13 cellular contexts compared by ENCODE assay signal in the genomic region with DNA sequence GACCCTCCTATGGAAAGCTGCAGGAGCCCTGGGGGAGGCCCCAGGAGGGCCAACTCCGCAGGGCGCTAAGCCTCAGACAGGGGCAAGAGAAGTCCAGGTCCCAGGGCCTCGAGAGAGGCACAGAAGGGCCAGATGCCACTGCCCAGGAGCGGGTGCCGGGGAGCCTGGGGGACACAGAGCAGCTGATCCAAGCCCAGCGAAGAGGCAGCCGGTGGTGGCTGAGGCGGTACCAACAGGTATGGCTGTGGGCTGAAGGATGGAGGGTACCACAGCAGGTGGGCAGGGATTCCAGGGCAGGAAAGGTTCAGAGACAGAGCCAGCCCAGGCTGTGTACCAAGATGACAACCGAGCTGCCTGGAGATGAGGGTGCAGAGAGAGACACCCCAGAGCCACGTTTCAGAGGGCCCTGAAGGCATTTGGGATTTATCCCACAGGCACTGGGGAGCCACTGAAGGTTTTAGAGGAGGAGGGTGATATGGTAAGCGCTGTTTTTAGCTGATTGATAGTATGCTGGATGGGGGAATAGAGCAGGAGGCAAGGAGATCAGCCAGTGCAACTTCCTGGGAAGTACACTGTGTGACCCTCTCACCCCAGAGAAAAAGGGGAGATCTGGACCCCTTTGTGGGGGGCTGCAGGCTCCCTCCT. TPM values are rescaled to one million over a fixed set of nuclear protein-coding genes. Genes with fewer than 3 reads are reported as not detected.
DNase-seq lines count a peak whose midpoint lies in the region; ATAC-seq and TF ChIP-seq lines count a peak whose summit lies in the region.
"Had no signal": no experiment of that assay in that cellular context is flagged by ENCODE, and none has a peak within 500 bp of the region (broad histone marks: within the 10 kb centered on the region; RNA-seq: fewer than 3 reads in every experiment).

No MANE protein-coding gene starts in this region.

- no peaks in the 10 kb centered on the region for H3K79me2 ChIP-seq in neural progenitor cell (ENCODE audit: low read depth)

- intact Hi-C loops in Panc1 (cut with micrococcal nuclease; ENCODE audit: unreplicated experiment): no loop called here

- H3K4me1 ChIP-seq in Panc1 (ENCODE audit: control insufficient read depth, insufficient read depth, low read length): peaks cover 16% of the 10 kb centered on the region
- peaks cover 7 to 9% of the 10 kb centered on the region in 2 donors for H3K4me1 ChIP-seq in duodenal mucosa (ENCODE audit: control insufficient read depth in 1 of 2, insufficient read depth in 2 of 2, low read length in 2 of 2)
- H3K4me1 ChIP-seq in neural progenitor cell: no peaks in the 10 kb centered on the region

- CTCF ChIA-PET in Panc1 (lab: Charles Lee): interaction anchor here (0.6 to 1.6 kb wide), 4 partner anchors 10 to 110 kb away, joined by 3 to 6 read pairs (median 4); no protein-coding TSS in a partner anchor

- no peaks in the 10 kb centered on the region for H4K20me1 ChIP-seq in neural progenitor cell (ENCODE audit: low read depth)

- peak; percentile 65 for DNase-seq in H7
- DNase-seq in Panc1 (ENCODE audit: low read depth, low spot score): no peak
- no peak for DNase-seq in neural progenitor cell (ENCODE audit: low spot score)
- DNase-seq in UCSD-AML1 (lab: John Stamatoyannopoulos, UW; ENCODE audit: unreplicated experiment): no peak
- no peak for DNase-seq in ecto neural progenitor cell (ENCODE audit: low spot score)
- DNase-seq in effector memory CD8-positive, alpha-beta T cell: no peak
- DNase-seq: DMS 273 treated with DMSO at 0.1 percent for 48 hours, NCI-H226 had no signal

- BruUV-seq in Panc1 (replicated peaks; lab: Mats Ljungman, UMichigan): no TSS peak

- H3K27me3 ChIP-seq in H7 (ENCODE audit: control insufficient read depth, insufficient read depth, low read length): no peaks in the 10 kb centered on the region
- H3K27me3 ChIP-seq in Panc1 (ENCODE audit: control insufficient read depth, insufficient read depth, low read length): no peaks in the 10 kb centered on the region
- H3K27me3 ChIP-seq in duodenal mucosa (ENCODE audit: control insufficient read depth in 1 of 2, insufficient read depth in 2 of 2, low read length in 2 of 2): no peaks in the 10 kb centered on the region
- H3K27me3 ChIP-seq in neural progenitor cell: no peaks in the 10 kb centered on the region

- H3K27me3 Mint-ChIP-seq in neural progenitor cell (ENCODE audit: insufficient read depth, low read depth): peaks cover 4% of the 10 kb centered on the region
- peaks cover 5 to 35% of the 10 kb centered on the region in 2 donors for H3K27me3 Mint-ChIP-seq in effector memory CD8-positive, alpha-beta T cell

- H3K27ac Mint-ChIP-seq in neural progenitor cell: peak overlapping the region; percentile 76
- no peak overlapping the region for H3K27ac Mint-ChIP-seq in effector memory CD8-positive, alpha-beta T cell
- H3K27ac Mint-ChIP-seq: CD8-positive, alpha-beta memory T cell; IgD-negative memory B cell had no signal

- no peak for TF ChIP-seq CTCF in Panc1 (IDR thresholded peaks at IDR 0.05)
- TF ChIP-seq CTCF in neural progenitor cell (IDR thresholded peaks at IDR 0.05): no peak

- in situ Hi-C loops in Panc1 (cut with HindIII; ENCODE audit: low pct_unique_long_range_greater_than_20kb, low sequenced_read_pairs): no loop called here

- no peaks in the 10 kb centered on the region for H3K36me3 Mint-ChIP-seq in neural progenitor cell
- H3K36me3 Mint-ChIP-seq in effector memory CD8-positive, alpha-beta T cell (ENCODE audit: insufficient read depth): no peaks in the 10 kb centered on the region

- no peak overlapping the region for H2AFZ ChIP-seq in neural progenitor cell (replicated peaks)

- ATAC-seq in Panc1: peak; percentile 54
- ATAC-seq in HG02938 (IDR thresholded peaks at IDR 0.05; ENCODE audit: unreplicated experiment): no peak
- no peak for ATAC-seq in effector memory CD8-positive, alpha-beta T cell (replicated peaks)

- no peaks in the 10 kb centered on the region for H3K36me3 ChIP-seq in H7 (replicated peaks; ENCODE audit: control insufficient read depth, insufficient read depth, low read length)
- H3K36me3 ChIP-seq in Panc1 (ENCODE audit: control insufficient read depth, insufficient read depth, low read length): no peaks in the 10 kb centered on the region
- no peaks in the 10 kb centered on the region for H3K36me3 ChIP-seq in duodenal mucosa (ENCODE audit: control insufficient read depth in 1 of 2, insufficient read depth in 2 of 2, low read length in 2 of 2)
- H3K36me3 ChIP-seq in neural progenitor cell: no peaks in the 10 kb centered on the region

- no peak overlapping the region for H3K4me3 ChIP-seq in H7 (ENCODE audit: insufficient read depth, low read depth, low read length)
- no peak overlapping the region for H3K4me3 ChIP-seq in Panc1 (ENCODE audit: low read depth in 2 of 2, low read length in 2 of 2)
- peak overlapping the region; percentile 56 to 63 for H3K4me3 ChIP-seq in duodenal mucosa (ENCODE audit: low read depth in 1 of 2, low read length in 2 of 2)
- no peak overlapping the region for H3K4me3 ChIP-seq in neural progenitor cell

- H3K4me2 ChIP-seq in neural progenitor cell: no peak overlapping the region

- POLR2A ChIA-PET in Panc1 (lab: Charles Lee): no interaction called here

- no peaks in the 10 kb centered on the region for H3F3A ChIP-seq in neural progenitor cell (ENCODE audit: low read depth)

- H3K4me3 Mint-ChIP-seq in neural progenitor cell: peak overlapping the region; percentile 4
- no peak overlapping the region for H3K4me3 Mint-ChIP-seq in effector memory CD8-positive, alpha-beta T cell
- H3K4me3 Mint-ChIP-seq: CD8-positive, alpha-beta memory T cell had no signal

- peaks cover 16% of the 10 kb centered on the region for H3K4me1 Mint-ChIP-seq in neural progenitor cell
- no peaks in the 10 kb centered on the region for H3K4me1 Mint-ChIP-seq in effector memory CD8-positive, alpha-beta T cell (ENCODE audit: low read depth in 2 of 2)
- H3K4me1 Mint-ChIP-seq: CD8-positive, alpha-beta memory T cell; IgD-negative memory B cell had no signal

- H3K9ac ChIP-seq in duodenal mucosa (ENCODE audit: low read depth in 1 of 2, low read length in 2 of 2) (peak overlapping the region; percentile 65 to 70), neural progenitor cell (no peak overlapping the region)

- H3K27ac ChIP-seq in Panc1 (ENCODE audit: low read length) (no peak overlapping the region), duodenal mucosa (ENCODE audit: low read depth, low read length) (peak overlapping the region; percentile 63), neural progenitor cell (no peak overlapping the region)

- peaks cover 2% of the 10 kb centered on the region for H3K9me3 Mint-ChIP-seq in neural progenitor cell
- H3K9me3 Mint-ChIP-seq in effector memory CD8-positive, alpha-beta T cell: no peaks in the 10 kb centered on the region

- H3K9me3 ChIP-seq in Panc1 (ENCODE audit: control insufficient read depth, insufficient read depth, low read depth, low read length) (no peaks in the 10 kb centered on the region; the same call in 1 of the 2 replicates), duodenal mucosa (ENCODE audit: control insufficient read depth in 1 of 2, low read length in 2 of 2) (peaks cover under 1 to 5% of the 10 kb centered on the region in 2 donors), neural progenitor cell (ENCODE audit: low read depth) (no peaks in the 10 kb centered on the region)

RNA-seq across cellular contexts. Expression of a gene that starts 0.4 kb away (rescaled TPM):
- 0.21 and 0.26 TPM in 2 replicates for total RNA-seq in H7 (2014; rRNA removed; shearing (Covaris generic))
- total RNA-seq in Panc1 (2021; ENCODE audit: unreplicated experiment): 0.28 TPM
- 0.24 TPM for polyA plus RNA-seq in Panc1 (2012; ENCODE audit: insufficient read length)
- total RNA-seq in neural progenitor cell (ENCODE audit: low replicate concordance): not detected in 2 replicates
- total RNA-seq: CD8-positive, alpha-beta memory T cell; H4 had no signal
- polyA plus RNA-seq: CD8-positive, alpha-beta memory T cell; IgD-negative memory B cell had no signal

RNA-seq across cellular contexts. Expression of a gene that starts 17.3 kb away (rescaled TPM):
- 18.4 and 26.6 TPM in 2 replicates for total RNA-seq in H7 (2014; rRNA removed; shearing (Covaris generic))
- total RNA-seq in Panc1 (2021; ENCODE audit: unreplicated experiment): 12.8 TPM
- 13.6 TPM for polyA plus RNA-seq in Panc1 (2012; ENCODE audit: insufficient read length)
- 11.4 and 20.4 TPM in 2 replicates for total RNA-seq in neural progenitor cell (ENCODE audit: low replicate concordance)

RNA-seq across cellular contexts. Expression of a gene that starts 47.4 kb away (rescaled TPM):
- 2.3 and 2.8 TPM in 2 replicates for total RNA-seq in H7 (2014; rRNA removed; shearing (Covaris generic))
- total RNA-seq in Panc1 (2021; ENCODE audit: unreplicated experiment) (0.62 TPM), neural progenitor cell (ENCODE audit: low replicate concordance) (0.50 and 0.67 TPM in 2 replicates)
- 0.64 TPM for polyA plus RNA-seq in Panc1 (2012; ENCODE audit: insufficient read length)
- total RNA-seq: CD8-positive, alpha-beta memory T cell; H4 had no signal
- polyA plus RNA-seq: CD8-positive, alpha-beta memory T cell; IgD-negative memory B cell had no signal

Comparison
In these comparisons a context has a peak if more than half of its experiments do, and no peak if none do; other contexts are left out.
1. H3K4me3 ChIP-seq: peak in duodenal mucosa (2 of 2); none in H7 (single experiment), Panc1 (0 of 2) and neural progenitor cell (single experiment).